13 cellular contexts compared by ENCODE assay signal in the genomic region with DNA sequence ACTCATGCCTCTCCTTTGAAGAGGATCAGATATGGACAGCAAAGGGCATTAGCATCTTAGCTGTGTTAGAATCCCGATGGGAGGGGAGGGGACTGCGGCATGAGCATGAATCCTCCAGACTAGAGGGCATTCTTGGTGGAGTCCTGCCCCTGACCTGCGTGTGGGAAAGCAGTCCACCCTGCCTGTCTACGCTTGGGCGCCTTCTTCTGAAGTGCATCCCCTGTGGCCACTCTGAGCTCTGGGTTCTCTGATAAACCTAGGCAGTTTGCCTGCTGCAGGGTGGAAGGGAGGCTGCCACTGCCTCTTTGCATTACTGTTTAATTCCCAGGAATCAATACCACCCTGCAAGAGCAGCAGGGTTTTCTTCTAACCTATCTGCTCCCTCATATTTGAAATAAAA.
DNase-seq lines count a peak whose midpoint lies in the region; ATAC-seq and TF ChIP-seq lines count a peak whose summit lies in the region.
"Had no signal": no experiment of that assay in that cellular context is flagged by ENCODE, and none has a peak within 500 bp of the region (broad histone marks: within the 10 kb centered on the region; RNA-seq: fewer than 3 reads in every experiment).

No MANE protein-coding gene starts in this region.

- no peak for TF ChIP-seq CTCF in GM23338 (conservative IDR thresholded peaks at IDR 0.05; ENCODE audit: low read depth in 2 of 2)

- H3K27me3 ChIP-seq in GM23338 (ENCODE audit: insufficient read depth), result no peaks in the 10 kb centered on the region
- no peaks in the 10 kb centered on the region for H3K27me3 ChIP-seq in neuronal stem cell (ENCODE audit: control insufficient read depth in 3 of 3, insufficient read depth in 3 of 3, low read depth in 1 of 3, low read length in 3 of 3)
- H3K27me3 ChIP-seq: BLaER1 treated with 17β-estradiol and CSF1 and Interleukin-3, amounts not matched to agents 10 nM and 100 nM had no signal

- no peak overlapping the region for H2BK5ac ChIP-seq in neuronal stem cell (ENCODE audit: low read length)

- H3K4me1 Mint-ChIP-seq in GM23338, result peaks cover 56% of the 10 kb centered on the region

- H3K79me1 ChIP-seq in neuronal stem cell (ENCODE audit: low read depth, low read length), result no peaks in the 10 kb centered on the region

- no peak overlapping the region for H2AFZ ChIP-seq in GM23338
- no peak overlapping the region for H2AFZ ChIP-seq in neuronal stem cell (ENCODE audit: low read length)

- no peaks in the 10 kb centered on the region for H3K9me3 ChIP-seq in neuronal stem cell (replicated peaks in 1 of 2; ENCODE audit: control insufficient read depth in 2 of 2, insufficient read depth in 1 of 2, low read depth in 1 of 2, low read length in 2 of 2)

- no peak overlapping the region for H3K4me3 ChIP-seq in GM23338
- H3K4me3 ChIP-seq in neuronal stem cell (ENCODE audit: low read length in 2 of 2), result no peak overlapping the region
- H3K4me3 ChIP-seq: BLaER1 treated with 17β-estradiol and CSF1 and Interleukin-3, amounts not matched to agents 10 nM and 100 nM had no signal

- H3K4ac ChIP-seq in neuronal stem cell (ENCODE audit: low read length), result no peak overlapping the region

- H3K27ac Mint-ChIP-seq in GM23338, result no peak overlapping the region
- H3K27ac Mint-ChIP-seq: B cell; CD8-positive, alpha-beta memory T cell had no signal

- no peak overlapping the region for H4K91ac ChIP-seq in neuronal stem cell (ENCODE audit: low read depth, low read length, poor library complexity)

- no peaks in the 10 kb centered on the region for H3F3A ChIP-seq in GM23338 (replicated peaks; ENCODE audit: low read depth)

- no peaks in the 10 kb centered on the region for H3K36me3 ChIP-seq in GM23338 (ENCODE audit: insufficient read depth)
- H3K36me3 ChIP-seq in neuronal stem cell (replicated peaks in 1 of 2; ENCODE audit: control insufficient read depth in 2 of 2, insufficient read depth in 2 of 2, low read length in 2 of 2), result no peaks in the 10 kb centered on the region

- no peaks in the 10 kb centered on the region for H3K79me2 ChIP-seq in GM23338 (replicated peaks; ENCODE audit: insufficient read depth)

- H2BK120ac ChIP-seq in neuronal stem cell (ENCODE audit: low read depth, low read length), result no peak overlapping the region

- H3K9ac ChIP-seq in neuronal stem cell (ENCODE audit: low read depth, low read length, poor library complexity), result no peak overlapping the region
- H3K9ac ChIP-seq: BLaER1 treated with 17β-estradiol and CSF1 and Interleukin-3, amounts not matched to agents 10 nM and 100 nM had no signal

- peak overlapping the region; percentile 25 for H2BK12ac ChIP-seq in neuronal stem cell (ENCODE audit: low read length)

- H4K20me1 ChIP-seq in GM23338 (replicated peaks; ENCODE audit: insufficient read depth), result no peaks in the 10 kb centered on the region

- DNase-seq in GM23338 (ENCODE audit: low spot score) (no peak), kidney tubule cell (ENCODE audit: low spot score) (peak; percentile 30), neuronal stem cell (ENCODE audit: low spot score) (no peak)
- no peak for DNase-seq in activated CD4-positive, alpha-beta T cell treated with anti-CD3 and anti-CD28 coated beads, Interleukin-2, amount 50 U/mL, for 48 hours
- DNase-seq: CD8-positive, alpha-beta memory T cell; COR-L47; GOT3; H9 had no signal

- H3K27ac ChIP-seq in GM23338 (ENCODE audit: low read depth) (no peak overlapping the region), neuronal stem cell (replicated peaks; ENCODE audit: low read length) (no peak overlapping the region)
- H3K27ac ChIP-seq: BLaER1 treated with 17β-estradiol and CSF1 and Interleukin-3, amounts not matched to agents 10 nM and 100 nM had no signal

- H3K27me3 Mint-ChIP-seq in GM23338 (ENCODE audit: insufficient read depth, low read depth, poor library complexity), result peaks cover 11% of the 10 kb centered on the region
- H3K27me3 Mint-ChIP-seq: B cell; CD8-positive, alpha-beta memory T cell had no signal

- H3K4me2 ChIP-seq in GM23338 (peak overlapping the region; percentile 11; the same call in 1 of the 2 replicates), neuronal stem cell (ENCODE audit: insufficient read depth, low read length, poor library complexity, severe bottlenecking) (no peak overlapping the region)
- H3K4me2 ChIP-seq: BLaER1 treated with 17β-estradiol and CSF1 and Interleukin-3, amounts not matched to agents 10 nM and 100 nM had no signal

- no CpG with 5 or more reads among the region's 5 CpGs for WGBS in neuronal stem cell (ENCODE audit: extremely low coverage in 2 of 2, insufficient read length in 2 of 2, insufficient replicate concordance in 1 of 2), 2 donors

- ATAC-seq in GM23338, result no peak
- no peak for ATAC-seq in HG02870 (IDR thresholded peaks at IDR 0.05; ENCODE audit: unreplicated experiment)
- no peak for ATAC-seq in GM19035 (IDR thresholded peaks at IDR 0.05; ENCODE audit: unreplicated experiment)
- ATAC-seq in HG02642 (IDR thresholded peaks at IDR 0.05; ENCODE audit: poor library complexity, unreplicated experiment), result no peak

- no peak overlapping the region for H3K14ac ChIP-seq in neuronal stem cell (ENCODE audit: low read length)

- H4K8ac ChIP-seq in neuronal stem cell (ENCODE audit: low read depth, low read length), result no peak overlapping the region

- peaks cover 4% of the 10 kb centered on the region; the same call in 2 of the 3 replicates for H3K36me3 Mint-ChIP-seq in GM23338 (ENCODE audit: low read depth)

- no peak overlapping the region for H3K18ac ChIP-seq in neuronal stem cell (ENCODE audit: low read length)

- H2BK15ac ChIP-seq in neuronal stem cell (ENCODE audit: low read length), result no peak overlapping the region

- H3K9me2 ChIP-seq in GM23338 (ENCODE audit: insufficient read depth), result peaks cover 10% of the 10 kb centered on the region; the same call in 1 of the 2 replicates

- H3K9me3 Mint-ChIP-seq in GM23338, result peaks cover 8% of the 10 kb centered on the region; the same call in 2 of the 3 replicates
- H3K9me3 Mint-ChIP-seq: CD8-positive, alpha-beta memory T cell had no signal

- no peak overlapping the region for H3K4me3 Mint-ChIP-seq in GM23338
- H3K4me3 Mint-ChIP-seq: B cell; CD8-positive, alpha-beta memory T cell; H9 had no signal

- H3K4me1 ChIP-seq in GM23338 (ENCODE audit: insufficient read depth), result peaks cover 52% of the 10 kb centered on the region
- peaks cover 0 to 12% of the 10 kb centered on the region in 2 donors for H3K4me1 ChIP-seq in neuronal stem cell (ENCODE audit: control insufficient read depth in 2 of 2, insufficient read depth in 1 of 2, low read depth in 1 of 2, low read length in 2 of 2)

- no peak overlapping the region for H2AK5ac ChIP-seq in neuronal stem cell (ENCODE audit: low read depth, low read length)

- no peak overlapping the region for H3K23ac ChIP-seq in neuronal stem cell (ENCODE audit: low read depth, low read length, poor library complexity)

TF ChIP-seq in GM23338, 12 proteins besides CTCF, POLR2A, EP300 and RAD21 (continues in another document):
- TF ChIP-seq CREB1 (CRISPR knock-in tag; IDR thresholded peaks at IDR 0.05; ENCODE audit: low read depth) (no peak), POLR2AphosphoS5 (IDR thresholded peaks at IDR 0.05; ENCODE audit: low read depth) (no peak), EZH2 (IDR thresholded peaks at IDR 0.05; ENCODE audit: low read depth, unreplicated experiment) (no peak)
- TF ChIP-seq, protein P1, sequence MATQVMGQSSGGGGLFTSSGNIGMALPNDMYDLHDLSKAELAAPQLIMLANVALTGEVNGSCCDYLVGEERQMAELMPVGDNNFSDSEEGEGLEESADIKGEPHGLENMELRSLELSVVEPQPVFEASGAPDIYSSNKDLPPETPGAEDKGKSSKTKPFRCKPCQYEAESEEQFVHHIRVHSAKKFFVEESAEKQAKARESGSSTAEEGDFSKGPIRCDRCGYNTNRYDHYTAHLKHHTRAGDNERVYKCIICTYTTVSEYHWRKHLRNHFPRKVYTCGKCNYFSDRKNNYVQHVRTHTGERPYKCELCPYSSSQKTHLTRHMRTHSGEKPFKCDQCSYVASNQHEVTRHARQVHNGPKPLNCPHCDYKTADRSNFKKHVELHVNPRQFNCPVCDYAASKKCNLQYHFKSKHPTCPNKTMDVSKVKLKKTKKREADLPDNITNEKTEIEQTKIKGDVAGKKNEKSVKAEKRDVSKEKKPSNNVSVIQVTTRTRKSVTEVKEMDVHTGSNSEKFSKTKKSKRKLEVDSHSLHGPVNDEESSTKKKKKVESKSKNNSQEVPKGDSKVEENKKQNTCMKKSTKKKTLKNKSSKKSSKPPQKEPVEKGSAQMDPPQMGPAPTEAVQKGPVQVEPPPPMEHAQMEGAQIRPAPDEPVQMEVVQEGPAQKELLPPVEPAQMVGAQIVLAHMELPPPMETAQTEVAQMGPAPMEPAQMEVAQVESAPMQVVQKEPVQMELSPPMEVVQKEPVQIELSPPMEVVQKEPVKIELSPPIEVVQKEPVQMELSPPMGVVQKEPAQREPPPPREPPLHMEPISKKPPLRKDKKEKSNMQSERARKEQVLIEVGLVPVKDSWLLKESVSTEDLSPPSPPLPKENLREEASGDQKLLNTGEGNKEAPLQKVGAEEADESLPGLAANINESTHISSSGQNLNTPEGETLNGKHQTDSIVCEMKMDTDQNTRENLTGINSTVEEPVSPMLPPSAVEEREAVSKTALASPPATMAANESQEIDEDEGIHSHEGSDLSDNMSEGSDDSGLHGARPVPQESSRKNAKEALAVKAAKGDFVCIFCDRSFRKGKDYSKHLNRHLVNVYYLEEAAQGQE (IDR thresholded peaks at IDR 0.05; ENCODE audit: unreplicated experiment), result no peak
